2 cellular contexts compared by ENCODE assay signal in the genomic region with DNA sequence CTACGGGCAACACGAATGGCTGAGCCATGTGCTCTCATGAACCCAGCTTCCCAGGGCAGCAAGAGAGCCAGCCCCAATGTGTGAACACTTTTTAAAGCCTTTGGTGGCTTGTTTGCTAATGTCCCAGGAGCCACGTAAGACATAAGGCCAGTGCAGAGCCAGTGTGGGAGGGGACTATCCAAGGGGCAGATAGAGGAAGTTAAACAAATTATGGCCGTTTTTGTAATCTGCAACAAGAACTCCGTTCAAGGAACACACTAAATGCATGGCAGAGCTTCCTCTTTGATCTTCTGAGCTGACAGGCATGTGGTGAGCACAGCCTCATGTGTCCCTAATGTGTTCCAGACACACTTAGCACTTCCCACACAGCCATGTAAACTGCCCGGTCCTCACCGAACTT.
A peak's percentile ranks its signal among the peaks of the same experiment; 100 is the strongest.
TF ChIP-seq lines count a peak whose summit lies in the region.

No MANE protein-coding gene starts in this region.

TF ChIP-seq in SK-N-SH, 30 proteins besides CTCF, POLR2A, EP300 and RAD21 (continued from another document):
- TF ChIP-seq, protein P1, sequence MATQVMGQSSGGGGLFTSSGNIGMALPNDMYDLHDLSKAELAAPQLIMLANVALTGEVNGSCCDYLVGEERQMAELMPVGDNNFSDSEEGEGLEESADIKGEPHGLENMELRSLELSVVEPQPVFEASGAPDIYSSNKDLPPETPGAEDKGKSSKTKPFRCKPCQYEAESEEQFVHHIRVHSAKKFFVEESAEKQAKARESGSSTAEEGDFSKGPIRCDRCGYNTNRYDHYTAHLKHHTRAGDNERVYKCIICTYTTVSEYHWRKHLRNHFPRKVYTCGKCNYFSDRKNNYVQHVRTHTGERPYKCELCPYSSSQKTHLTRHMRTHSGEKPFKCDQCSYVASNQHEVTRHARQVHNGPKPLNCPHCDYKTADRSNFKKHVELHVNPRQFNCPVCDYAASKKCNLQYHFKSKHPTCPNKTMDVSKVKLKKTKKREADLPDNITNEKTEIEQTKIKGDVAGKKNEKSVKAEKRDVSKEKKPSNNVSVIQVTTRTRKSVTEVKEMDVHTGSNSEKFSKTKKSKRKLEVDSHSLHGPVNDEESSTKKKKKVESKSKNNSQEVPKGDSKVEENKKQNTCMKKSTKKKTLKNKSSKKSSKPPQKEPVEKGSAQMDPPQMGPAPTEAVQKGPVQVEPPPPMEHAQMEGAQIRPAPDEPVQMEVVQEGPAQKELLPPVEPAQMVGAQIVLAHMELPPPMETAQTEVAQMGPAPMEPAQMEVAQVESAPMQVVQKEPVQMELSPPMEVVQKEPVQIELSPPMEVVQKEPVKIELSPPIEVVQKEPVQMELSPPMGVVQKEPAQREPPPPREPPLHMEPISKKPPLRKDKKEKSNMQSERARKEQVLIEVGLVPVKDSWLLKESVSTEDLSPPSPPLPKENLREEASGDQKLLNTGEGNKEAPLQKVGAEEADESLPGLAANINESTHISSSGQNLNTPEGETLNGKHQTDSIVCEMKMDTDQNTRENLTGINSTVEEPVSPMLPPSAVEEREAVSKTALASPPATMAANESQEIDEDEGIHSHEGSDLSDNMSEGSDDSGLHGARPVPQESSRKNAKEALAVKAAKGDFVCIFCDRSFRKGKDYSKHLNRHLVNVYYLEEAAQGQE (IDR thresholded peaks at IDR 0.05; ENCODE audit: low read depth, low read length), result no peak
- TF ChIP-seq MEF2A (IDR thresholded peaks at IDR 0.05; ENCODE audit: borderline replicate concordance, low read depth), result no peak
- no peak for TF ChIP-seq EZH2phosphoT487 (IDR thresholded peaks at IDR 0.05; ENCODE audit: borderline replicate concordance, low read depth)
- TF ChIP-seq CHD2 (IDR thresholded peaks at IDR 0.05; ENCODE audit: low read length, partially characterized antibody), result no peak
- TF ChIP-seq SIN3A (IDR thresholded peaks at IDR 0.05; ENCODE audit: borderline replicate concordance, low read depth, low read length), result no peak
- TF ChIP-seq RFX5 (IDR thresholded peaks at IDR 0.05; ENCODE audit: low read length), result no peak
- TF ChIP-seq TCF12 (IDR thresholded peaks at IDR 0.05), result no peak
- no peak for TF ChIP-seq FOSL2 (IDR thresholded peaks at IDR 0.05; ENCODE audit: borderline replicate concordance, low read depth)
- TF ChIP-seq MXI1 (IDR thresholded peaks at IDR 0.05; ENCODE audit: low read depth, low read length), result no peak
- TF ChIP-seq NRF1 (IDR thresholded peaks at IDR 0.05; ENCODE audit: low read depth, low read length), result no peak
- no peak for TF ChIP-seq TAF1 (IDR thresholded peaks at IDR 0.05; ENCODE audit: borderline replicate concordance, low read depth, low read length)
- TF ChIP-seq, protein P2, sequence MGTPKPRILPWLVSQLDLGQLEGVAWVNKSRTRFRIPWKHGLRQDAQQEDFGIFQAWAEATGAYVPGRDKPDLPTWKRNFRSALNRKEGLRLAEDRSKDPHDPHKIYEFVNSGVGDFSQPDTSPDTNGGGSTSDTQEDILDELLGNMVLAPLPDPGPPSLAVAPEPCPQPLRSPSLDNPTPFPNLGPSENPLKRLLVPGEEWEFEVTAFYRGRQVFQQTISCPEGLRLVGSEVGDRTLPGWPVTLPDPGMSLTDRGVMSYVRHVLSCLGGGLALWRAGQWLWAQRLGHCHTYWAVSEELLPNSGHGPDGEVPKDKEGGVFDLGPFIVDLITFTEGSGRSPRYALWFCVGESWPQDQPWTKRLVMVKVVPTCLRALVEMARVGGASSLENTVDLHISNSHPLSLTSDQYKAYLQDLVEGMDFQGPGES (IDR thresholded peaks at IDR 0.05; ENCODE audit: low read depth, low read length), result no peak
- TF ChIP-seq USF1 (IDR thresholded peaks at IDR 0.05; ENCODE audit: borderline replicate concordance, low read depth), result no peak
- no peak for TF ChIP-seq NFIC (IDR thresholded peaks at IDR 0.05; ENCODE audit: borderline replicate concordance)
TF ChIP-seq in SK-N-SH: peak in this region for 0.

TF ChIP-seq in K562, 482 proteins besides CTCF, POLR2A, EP300 and RAD21:
- TF ChIP-seq ZNF407 (IDR thresholded peaks at IDR 0.05; ENCODE audit: low read depth), result no peak
- TF ChIP-seq PREB (CRISPR knock-in tag; IDR thresholded peaks at IDR 0.05), result no peak
- TF ChIP-seq ZNF57 (CRISPR knock-in tag; IDR thresholded peaks at IDR 0.05), result peak; percentile 90
